Comparison of ENCODE assay signal across 14 cellular contexts in the genomic region with DNA sequence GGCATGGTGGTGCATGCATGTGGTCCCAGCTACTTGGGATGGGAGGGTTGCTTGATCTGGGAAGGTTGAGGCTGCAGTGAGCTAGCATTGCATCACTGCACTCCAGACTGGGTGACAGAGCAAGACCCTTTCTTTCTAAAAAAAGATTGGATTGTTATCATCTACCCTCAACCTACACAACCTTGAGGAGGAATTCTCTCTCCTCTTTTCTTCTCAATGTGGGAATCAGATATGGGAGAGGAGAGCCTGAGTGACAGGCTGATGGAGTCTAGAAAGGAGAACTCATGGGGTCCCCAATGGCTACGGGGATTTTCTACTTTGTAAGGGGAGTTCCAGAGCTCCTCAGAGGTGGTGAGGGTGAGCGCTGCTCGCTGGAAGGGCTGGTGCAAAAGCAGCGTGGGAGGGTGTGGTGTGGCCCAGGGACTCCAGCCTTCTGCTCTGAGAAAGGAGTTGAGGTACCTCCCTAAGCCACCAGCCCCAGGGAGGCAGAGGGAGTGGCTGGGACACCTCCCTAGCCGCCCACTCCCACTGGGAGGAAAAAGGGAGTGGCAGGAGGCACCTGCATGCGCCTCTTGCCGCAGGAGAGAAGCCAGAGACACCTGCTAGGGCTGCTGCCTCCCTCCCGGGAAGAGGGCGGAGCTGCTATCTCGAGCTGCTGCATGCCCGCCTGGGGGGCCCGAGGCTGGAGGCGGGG. TPM values are rescaled to one million over a fixed set of nuclear protein-coding genes. Genes with fewer than 3 reads are reported as not detected.
DNase-seq lines count a peak whose midpoint lies in the region; ATAC-seq and TF ChIP-seq lines count a peak whose summit lies in the region.
"Had no signal": no experiment of that assay in that cellular context is flagged by ENCODE, and none has a peak within 500 bp of the region (broad histone marks: within the 10 kb centered on the region; RNA-seq: fewer than 3 reads in every experiment).

No MANE protein-coding gene starts in this region.

- H3K4me1 Mint-ChIP-seq in endodermal cell = peaks cover 28% of the 10 kb centered on the region

- no peaks in the 10 kb centered on the region for H3K36me3 ChIP-seq in endodermal cell (ENCODE audit: control insufficient read depth, insufficient read depth, low read length)
- H3K36me3 ChIP-seq in adrenal gland (replicated peaks in 1 of 2) = no peaks in the 10 kb centered on the region

- no peak overlapping the region for H3K4me3 ChIP-seq in endodermal cell (ENCODE audit: low read length)
- no peak overlapping the region for H3K4me3 ChIP-seq in adrenal gland
- H3K4me3 ChIP-seq: K562 had no signal

- H3K27me3 Mint-ChIP-seq in endodermal cell (ENCODE audit: insufficient read depth) = peaks cover 74% of the 10 kb centered on the region

- H3K4me1 ChIP-seq in endodermal cell (ENCODE audit: control insufficient read depth, insufficient read depth, low read length) (peaks cover 7% of the 10 kb centered on the region), adrenal gland (replicated peaks in 1 of 2) (no peaks in the 10 kb centered on the region)

- H3K27ac ChIP-seq in endodermal cell (ENCODE audit: low read depth, low read length) (no peak overlapping the region), adrenal gland (no peak overlapping the region)

- ATAC-seq in GM19372 (IDR thresholded peaks at IDR 0.05; ENCODE audit: low read depth, unreplicated experiment) (peak; percentile 65), HG02938 (IDR thresholded peaks at IDR 0.05; ENCODE audit: unreplicated experiment) (peak; percentile 63), GM19467 (IDR thresholded peaks at IDR 0.05; ENCODE audit: unreplicated experiment) (no peak)
- ATAC-seq: HCT116, K562 had no signal

- H3K9ac ChIP-seq in endodermal cell (ENCODE audit: extremely low read depth, low read length, poor library complexity, severe bottlenecking) = no peak overlapping the region

- no peak overlapping the region for H3K4me3 Mint-ChIP-seq in endodermal cell

- H3K9me3 ChIP-seq in endodermal cell (ENCODE audit: control insufficient read depth, low read length) (no peaks in the 10 kb centered on the region), adrenal gland (replicated peaks in 1 of 3) (no peaks in the 10 kb centered on the region)

- WGBS in endodermal cell (ENCODE audit: insufficient coverage in 1 of 2, insufficient read length in 1 of 2), 2 experiments = 0 to 33% methylated on average over 2 to 13 of the region's 13 CpGs
- WGBS in adrenal gland, 4 donors = 60 to 72% (median 66%) methylated on average over 1 to 13 of the region's 13 CpGs

- H3K36me3 Mint-ChIP-seq in endodermal cell (ENCODE audit: low read depth) = no peaks in the 10 kb centered on the region

- peaks cover 4% of the 10 kb centered on the region for H3K9me3 Mint-ChIP-seq in endodermal cell

- DNase-seq in GM10266 (ENCODE audit: extremely low spot score) = peak; percentile 38
- peak; percentile 79 for DNase-seq in endodermal cell
- no peak for DNase-seq in AG08396 (ENCODE audit: low spot score)
- no peak for DNase-seq in adrenal gland
- no peak for DNase-seq in activated gamma-delta T cell (lab: John Stamatoyannopoulos, UW)
- DNase-seq: activated T-cell treated with anti-CD3 and anti-CD28 coated beads for 4 hours, NCI-H82 had no signal

- intact Hi-C loops in adrenal gland (cut with DNase I) = no loop called here

- TF ChIP-seq CTCF in GM10266 (IDR thresholded peaks at IDR 0.05; ENCODE audit: control insufficient read depth, insufficient read depth, low read depth, missing control alignments) (no peak), endodermal cell (conservative IDR thresholded peaks at IDR 0.05) (no peak), adrenal gland (IDR thresholded peaks at IDR 0.05) (no peak)

- TF ChIP-seq POLR2A in adrenal gland (IDR thresholded peaks at IDR 0.05) = no peak

- H3K27me3 ChIP-seq in endodermal cell (ENCODE audit: control insufficient read depth, insufficient read depth, low read length, poor library complexity, severe bottlenecking) (no peaks in the 10 kb centered on the region), adrenal gland (no peaks in the 10 kb centered on the region)

- H3K27ac Mint-ChIP-seq in endodermal cell = no peak overlapping the region
- H3K27ac Mint-ChIP-seq: progenitor cell of endocrine pancreas had no signal

RNA-seq across cellular contexts. Expression of a gene that starts 48.4 kb away (rescaled TPM):
- total RNA-seq in endodermal cell (100 to 1,000 TPM in 1 of 2 donors, 10 to 100 TPM in 1; 51.3 to 103 TPM), adrenal gland (1 to 10 TPM; 1.8 to 7.7 (median 4.7) TPM)
- 6.0 TPM for polyA plus RNA-seq in endodermal cell (2013, experiment 1 of 2)
- 6.7 TPM for polyA plus RNA-seq in endodermal cell (2013, experiment 2 of 2)
- polyA plus RNA-seq in adrenal gland = 10 to 100 TPM in 1 of 3 donors, 1 to 10 TPM in 2; 4.0 to 11.6 (median 5.4) TPM
- total RNA-seq: fibroblast of villous mesenchyme had no signal

Comparison
In these comparisons a context has a peak if more than half of its experiments do, and no peak if none do; other contexts are left out.
1. DNase-seq: peak in GM10266 (single experiment) and endodermal cell (single experiment); none in AG08396 (single experiment), adrenal gland (0 of 7) and activated gamma-delta T cell (single experiment).
2. RNA of a gene that starts 48.4 kb away (total RNA-seq): 51.3 to 103 TPM in endodermal cell; 1.8 to 7.7 TPM in adrenal gland; every median in the first group is over 4 times any median in the second.